Comparison of ENCODE assay signal across 28 cellular contexts in the genomic region with DNA sequence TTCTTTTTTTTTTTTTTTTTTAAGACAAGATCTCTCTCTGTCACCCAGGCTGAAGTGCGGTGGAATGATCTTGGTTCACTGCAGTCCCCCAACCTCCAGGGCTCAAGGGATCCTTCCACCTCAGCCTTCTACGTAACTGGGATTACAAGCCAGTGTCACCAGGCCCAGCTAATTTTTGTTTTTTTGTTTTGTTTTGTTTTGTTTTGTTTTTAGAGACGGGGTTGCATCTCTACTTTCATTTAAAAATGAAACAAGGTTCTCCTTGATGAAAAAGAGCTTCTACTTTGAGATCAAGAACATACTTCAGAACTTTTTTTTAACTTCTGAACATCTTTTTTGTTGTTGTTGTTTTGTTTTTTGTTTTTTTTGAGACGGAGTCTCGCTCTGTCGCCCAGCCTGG.
"Had no signal": no experiment of that assay in that cellular context is flagged by ENCODE, and none has a peak within 500 bp of the region (broad histone marks: within the 10 kb centered on the region; RNA-seq: fewer than 3 reads in every experiment).

No MANE protein-coding gene starts in this region.

- FAIRE-seq: endometrium, islet of Langerhans, keratinocyte had no signal

- ATAC-seq: effector memory CD8-positive, alpha-beta T cell; esophagus mucosa; gastrocnemius medialis; heart right ventricle; left cardiac atrium; left lung; left ventricle myocardium superior; lower lobe of right lung; mucosa of descending colon; naive thymus-derived CD4-positive, alpha-beta T cell had no signal

- H3K9me3 ChIP-seq: colonic mucosa, esophagus squamous epithelium, gastrocnemius medialis, heart right ventricle, left lung, lower lobe of right lung, mucosa of descending colon had no signal

- DNase-seq: colonic mucosa; cortex of kidney; effector CD8-positive, alpha-beta T cell; effector memory CD8-positive, alpha-beta T cell; endodermal cell; erythroblast; esophagus squamous epithelium; foreskin fibroblast; foreskin melanocyte; gastrocnemius medialis; glutamatergic neuron; head of caudate nucleus; heart right ventricle; hippocampal formation; left cardiac atrium; left lung; left ventricle myocardium superior; lower lobe of right lung; mesenchymal stem cell; mucosa of descending colon; naive thymus-derived CD4-positive, alpha-beta T cell had no signal

- H3K27me3 ChIP-seq: colonic mucosa, esophagus squamous epithelium, gastrocnemius medialis, left lung had no signal

- H3K27ac ChIP-seq: colonic mucosa, epithelial cell of prostate, esophagus squamous epithelium, gastrocnemius medialis, heart right ventricle, left lung, lower lobe of right lung had no signal

- H3K4me1 ChIP-seq: colonic mucosa, esophagus squamous epithelium, gastrocnemius medialis, heart right ventricle, left lung, lower lobe of right lung had no signal

- H3K9me3 Mint-ChIP-seq: dendritic cell treated with granulocyte-macrophage colony-stimulating factor and Interleukin-4, amounts not matched to agents 40 ng/mL and 50 ng/mL, for 4 days; effector memory CD8-positive, alpha-beta T cell; endodermal cell; mesothelial cell of epicardium had no signal

- H3K4me3 Mint-ChIP-seq: dendritic cell treated with granulocyte-macrophage colony-stimulating factor and Interleukin-4, amounts not matched to agents 40 ng/mL and 50 ng/mL, for 4 days; effector memory CD8-positive, alpha-beta T cell; endodermal cell; mesothelial cell of epicardium; naive thymus-derived CD4-positive, alpha-beta T cell had no signal

- H3K4me3 ChIP-seq: colonic mucosa, esophagus squamous epithelium, gastrocnemius medialis, heart right ventricle, left lung, lower lobe of right lung, mucosa of descending colon had no signal

- H3K36me3 Mint-ChIP-seq: mesothelial cell of epicardium; naive thymus-derived CD4-positive, alpha-beta T cell had no signal

- H3K27ac Mint-ChIP-seq: dendritic cell treated with granulocyte-macrophage colony-stimulating factor and Interleukin-4, amounts not matched to agents 40 ng/mL and 50 ng/mL, for 4 days; effector memory CD8-positive, alpha-beta T cell; endodermal cell; mesothelial cell of epicardium; naive thymus-derived CD4-positive, alpha-beta T cell had no signal

- H3K36me3 ChIP-seq: colonic mucosa, esophagus squamous epithelium, gastrocnemius medialis, heart right ventricle, left lung, lower lobe of right lung had no signal

- H3K4me1 Mint-ChIP-seq: endodermal cell, mesothelial cell of epicardium had no signal
